19 cellular contexts compared by ENCODE assay signal in genomic region chr1:61090546-61090945, GRCh38. TPM values are rescaled to one million over a fixed set of nuclear protein-coding genes. Genes with fewer than 3 reads are reported as not detected.
DNase-seq lines count a peak whose midpoint lies in the region; ATAC-seq lines count a peak whose summit lies in the region.
"Had no signal": no experiment of that assay in that cellular context is flagged by ENCODE, and none has a peak within 500 bp of the region (broad histone marks: within the 10 kb centered on the region; RNA-seq: fewer than 3 reads in every experiment).

No MANE protein-coding gene starts in this region.

- DNase-seq in NCI-H2029 treated with DMSO at 0.1 percent for 48 hours (lab: John Stamatoyannopoulos, UW) (peak; percentile 84), caudate nucleus (lab: John Stamatoyannopoulos, UW) (peak in 13 of 61 donors; percentile 7 to 44 (median 23)), substantia nigra (lab: John Stamatoyannopoulos, UW) (peak in 16 of 49 donors; percentile 11 to 51 (median 26)), DMS79 treated with DMSO at 0.1 percent for 48 hours (lab: John Stamatoyannopoulos, UW) (no peak), HUDEP-2 (lab: John Stamatoyannopoulos, UW; ENCODE audit: unreplicated experiment in 76 of 76) (no peak)
- no peak for DNase-seq in activated T-cell treated with anti-CD3 and anti-CD28 coated beads, Interleukin-2, amount 50 U/mL, for 4 hours
- DNase-seq: activated CD4-positive, alpha-beta T cell treated with anti-CD3 and anti-CD28 coated beads, Interleukin-2, amount 50 U/mL, for 4 hours; activated CD8-positive, alpha-beta memory T cell treated with anti-CD3 and anti-CD28 coated beads, Interleukin-2, amount 50 U/mL, for 48 hours; activated naive CD8-positive, alpha-beta T cell treated with anti-CD3 and anti-CD28 coated beads, Interleukin-2, amount 10 ng/mL, durations not matched to agents 7 days and 5 days; brain microvascular endothelial cell; GOT3; NCI-H1417; NCI-H524 treated with DMSO at 0.1 percent for 48 hours; RPMI8226; stimulated activated CD8-positive, alpha-beta memory T cell treated with anti-CD3 and anti-CD28 coated beads, Interleukin-4, amount 100 ng/mL, for 48 hours; T-helper 9 cell had no signal

- no peaks in the 10 kb centered on the region for H3K27me3 ChIP-seq in layer of hippocampus (ENCODE audit: control insufficient read depth, insufficient read depth, low read length)
- H3K27me3 ChIP-seq: brain microvascular endothelial cell had no signal

- no peaks in the 10 kb centered on the region for H3K9me3 Mint-ChIP-seq in activated T-cell treated with anti-CD3 and anti-CD28 coated beads, Interleukin-2, amount 50 U/mL, for 4 hours
- H3K9me3 Mint-ChIP-seq: activated naive CD8-positive, alpha-beta T cell treated with anti-CD3 and anti-CD28 coated beads, Interleukin-2, amount 10 ng/mL, durations not matched to agents 7 days and 5 days; WTC11 had no signal

- no peaks in the 10 kb centered on the region for H3K4me1 Mint-ChIP-seq in activated T-cell treated with anti-CD3 and anti-CD28 coated beads, Interleukin-2, amount 50 U/mL, for 4 hours (ENCODE audit: low read depth)
- H3K4me1 Mint-ChIP-seq: activated naive CD8-positive, alpha-beta T cell treated with anti-CD3 and anti-CD28 coated beads, Interleukin-2, amount 10 ng/mL, durations not matched to agents 7 days and 5 days had no signal

- H3K27ac ChIP-seq in caudate nucleus (ENCODE audit: low read depth, low read length), result peak overlapping the region; percentile 86
- H3K27ac ChIP-seq in layer of hippocampus (ENCODE audit: low read depth, low read length), result peak overlapping the region; percentile 82
- H3K27ac ChIP-seq in substantia nigra (ENCODE audit: low read depth, low read length, poor library complexity, severe bottlenecking), result peak overlapping the region; percentile 79
- H3K27ac ChIP-seq: brain microvascular endothelial cell, neutrophil had no signal

- no peaks in the 10 kb centered on the region for H3K27me3 Mint-ChIP-seq in activated T-cell treated with anti-CD3 and anti-CD28 coated beads, Interleukin-2, amount 50 U/mL, for 4 hours (ENCODE audit: low read depth)

- no peak overlapping the region for H3K4me3 Mint-ChIP-seq in activated T-cell treated with anti-CD3 and anti-CD28 coated beads, Interleukin-2, amount 50 U/mL, for 4 hours
- H3K4me3 Mint-ChIP-seq: activated naive CD8-positive, alpha-beta T cell treated with anti-CD3 and anti-CD28 coated beads, Interleukin-2, amount 10 ng/mL, durations not matched to agents 7 days and 5 days; WTC11 had no signal

- peaks cover 5% of the 10 kb centered on the region for H3K36me3 Mint-ChIP-seq in activated T-cell treated with anti-CD3 and anti-CD28 coated beads, Interleukin-2, amount 50 U/mL, for 4 hours (ENCODE audit: insufficient read depth)
- H3K36me3 Mint-ChIP-seq: activated naive CD8-positive, alpha-beta T cell treated with anti-CD3 and anti-CD28 coated beads, Interleukin-2, amount 10 ng/mL, durations not matched to agents 7 days and 5 days; WTC11 had no signal

- ATAC-seq in activated T-cell treated with anti-CD3 and anti-CD28 coated beads, Interleukin-2, amount 50 U/mL, for 4 hours, result no peak
- ATAC-seq: WTC11 had no signal

RNA-seq across cellular contexts. Expression of gene NFIA, which starts 8.2 kb away (rescaled TPM):
- total RNA-seq in activated T-cell treated with anti-CD3 and anti-CD28 coated beads, Interleukin-2, amount 50 U/mL, for 4 hours, result 1 to 10 TPM; 2.7 to 6.9 (median 5.8) TPM
